9 cellular contexts compared by ENCODE assay signal in the genomic region with DNA sequence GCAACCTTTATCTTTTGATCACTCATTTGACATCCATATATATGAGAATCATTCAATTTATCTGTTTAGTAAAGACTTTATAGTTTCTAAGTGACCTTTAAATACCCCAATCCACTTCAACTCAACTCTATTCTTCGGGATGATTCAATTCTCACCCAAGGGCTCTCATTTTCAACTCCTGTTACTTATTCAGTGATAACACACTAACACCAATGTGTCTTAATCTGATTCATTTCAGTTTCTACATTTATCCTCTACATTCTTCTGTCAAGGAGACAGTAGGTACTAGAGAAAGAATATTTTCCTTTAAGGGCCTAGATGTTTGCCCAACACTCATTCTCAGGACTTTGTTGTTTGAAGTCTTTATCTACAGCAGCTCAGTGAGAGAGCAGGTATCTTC. TPM values are rescaled to one million over a fixed set of nuclear protein-coding genes. Genes with fewer than 3 reads are reported as not detected.
A peak's percentile ranks its signal among the peaks of the same experiment; 100 is the strongest.
DNase-seq lines count a peak whose midpoint lies in the region; ATAC-seq, FAIRE-seq and TF ChIP-seq lines count a peak whose summit lies in the region.
"Had no signal": no experiment of that assay in that cellular context is flagged by ENCODE, and none has a peak within 500 bp of the region (broad histone marks: within the 10 kb centered on the region; RNA-seq: fewer than 3 reads in every experiment).

No MANE protein-coding gene starts in this region.

- TF ChIP-seq CTCF in OCI-LY3 (IDR thresholded peaks at IDR 0.05; ENCODE audit: low read depth, low read length), result no peak

- H3K27ac ChIP-seq in OCI-LY3 (ENCODE audit: low read length), result no peak overlapping the region

- H4K20me1 ChIP-seq in OCI-LY3 (ENCODE audit: insufficient read depth, low read length), result peaks cover 86% of the 10 kb centered on the region

- ATAC-seq in GM18502 (IDR thresholded peaks at IDR 0.05; ENCODE audit: poor library complexity, unreplicated experiment) (peak; percentile 43), GM21526 (IDR thresholded peaks at IDR 0.05; ENCODE audit: low FRiP score, unreplicated experiment) (no peak)
- ATAC-seq in naive thymus-derived CD8-positive, alpha-beta T cell, result no peak

- peaks cover 100% of the 10 kb centered on the region for H3K79me2 ChIP-seq in OCI-LY3 (ENCODE audit: low read length)

- H3K4me3 ChIP-seq in OCI-LY3 (ENCODE audit: low read length), result no peak overlapping the region

- H3K27me3 Mint-ChIP-seq in naive thymus-derived CD8-positive, alpha-beta T cell, result no peaks in the 10 kb centered on the region

- H3K4me1 ChIP-seq in OCI-LY3 (ENCODE audit: low read length), result peaks cover 47% of the 10 kb centered on the region

- no peak for TF ChIP-seq POLR2A in H54 (IDR thresholded peaks at IDR 0.05; ENCODE audit: low read depth, low read length)

- H3K4me1 Mint-ChIP-seq in naive thymus-derived CD8-positive, alpha-beta T cell, result peaks cover 32 to 84% (median 69%) of the 10 kb centered on the region in 4 donors

- H3K9me3 Mint-ChIP-seq in naive thymus-derived CD8-positive, alpha-beta T cell, result no peaks in the 10 kb centered on the region

- H3K36me3 ChIP-seq in OCI-LY3 (replicated peaks; ENCODE audit: low read depth, low read length), result peaks cover 38% of the 10 kb centered on the region

- H3K4me2 ChIP-seq in OCI-LY3 (ENCODE audit: low read length), result peak overlapping the region; percentile 70

- FAIRE-seq in H54 (lab: Jason Lieb, UNC), result peak; percentile 84

- peaks cover 0 to 42% (median 16%) of the 10 kb centered on the region in 3 donors for H3K36me3 Mint-ChIP-seq in naive thymus-derived CD8-positive, alpha-beta T cell

- peak overlapping the region in 8 of 10 donors; percentile 1 to 65 (median 36) for H3K27ac Mint-ChIP-seq in naive thymus-derived CD8-positive, alpha-beta T cell

- POLR2A ChIA-PET in naive thymus-derived CD8-positive, alpha-beta T cell (lab: Charles Lee), result no interaction called here

- H2AFZ ChIP-seq in OCI-LY3 (ENCODE audit: low read depth, low read length), result no peak overlapping the region

- DNase-seq in H54 (ENCODE audit: insufficient read length, low spot score), result no peak
- DNase-seq in naive thymus-derived CD8-positive, alpha-beta T cell, result no peak
- no peak for DNase-seq in NCI-H774 (lab: John Stamatoyannopoulos, UW)
- DNase-seq in activated gamma-delta T cell (lab: John Stamatoyannopoulos, UW), result no peak
- DNase-seq in G401 (ENCODE audit: low spot score), result no peak
- DNase-seq: NCI-H345 had no signal

- H3K9ac ChIP-seq in OCI-LY3 (ENCODE audit: low read length), result no peak overlapping the region

- H3K27me3 ChIP-seq in OCI-LY3 (ENCODE audit: low read depth, low read length), result no peaks in the 10 kb centered on the region

- H3K4me3 Mint-ChIP-seq in naive thymus-derived CD8-positive, alpha-beta T cell, result peak overlapping the region in 5 of 10 donors; percentile 7 to 55 (median 31)

- in situ Hi-C loops in G401 (cut with HindIII; ENCODE audit: low sequenced_read_pairs), result no loop called here

- H3K9me3 ChIP-seq in OCI-LY3 (ENCODE audit: insufficient read depth, low read length), result no peaks in the 10 kb centered on the region

RNA-seq across cellular contexts. Expression of a gene that starts 7.1 kb away (rescaled TPM):
- total RNA-seq in naive thymus-derived CD8-positive, alpha-beta T cell, result 100 to 1,000 TPM; 281 to 294 TPM
- 10 to 100 TPM; 37.0 to 46.3 (median 40.3) TPM for polyA plus RNA-seq in naive thymus-derived CD8-positive, alpha-beta T cell
- total RNA-seq in G401 (2014; rRNA removed; shearing (Covaris generic)), result 38.3 and 83.7 TPM in 2 replicates

RNA-seq across cellular contexts. Expression of a gene that starts 25.3 kb away (rescaled TPM):
- under 1 TPM; 0.49 TPM for total RNA-seq in naive thymus-derived CD8-positive, alpha-beta T cell
- under 1 TPM in 1 of 3 donors, not detected in 2; 0.12 TPM for polyA plus RNA-seq in naive thymus-derived CD8-positive, alpha-beta T cell
- 0.74 and 2.7 TPM in 2 replicates for total RNA-seq in G401 (2014; rRNA removed; shearing (Covaris generic))
